Comparison of ENCODE assay signal across 12 cellular contexts in genomic region chr13:106104281-106104901, GRCh38.
A peak's percentile ranks its signal among the peaks of the same experiment; 100 is the strongest.
DNase-seq lines count a peak whose midpoint lies in the region; ATAC-seq, FAIRE-seq and TF ChIP-seq lines count a peak whose summit lies in the region.
"Had no signal": no experiment of that assay in that cellular context is flagged by ENCODE, and none has a peak within 500 bp of the region (broad histone marks: within the 10 kb centered on the region; RNA-seq: fewer than 3 reads in every experiment).

No MANE protein-coding gene starts in this region.

- H3K27me3 ChIP-seq in PC-3 (ENCODE audit: low read length) (no peaks in the 10 kb centered on the region), endodermal cell (ENCODE audit: control insufficient read depth, insufficient read depth, low read length, poor library complexity, severe bottlenecking) (no peaks in the 10 kb centered on the region), osteoblast (ENCODE audit: insufficient read depth, low read length) (no peaks in the 10 kb centered on the region), H7 (ENCODE audit: control insufficient read depth, insufficient read depth, low read length) (no peaks in the 10 kb centered on the region)
- H3K27me3 ChIP-seq: right lobe of liver had no signal

- no peaks in the 10 kb centered on the region for H3K36me3 Mint-ChIP-seq in endodermal cell (ENCODE audit: low read depth)

- BruUV-seq in PC-3 (replicated peaks; lab: Mats Ljungman, UMichigan) = no TSS peak

- H3K36me3 ChIP-seq in PC-3 (ENCODE audit: low read depth, low read length) (no peaks in the 10 kb centered on the region), endodermal cell (ENCODE audit: control insufficient read depth, insufficient read depth, low read length) (no peaks in the 10 kb centered on the region), osteoblast (ENCODE audit: insufficient read depth, low read length) (no peaks in the 10 kb centered on the region), kidney (ENCODE audit: control insufficient read depth in 1 of 2, insufficient read depth in 2 of 2, low read length in 2 of 2) (no peaks in the 10 kb centered on the region), H7 (replicated peaks; ENCODE audit: control insufficient read depth, insufficient read depth, low read length) (no peaks in the 10 kb centered on the region; the same call in 1 of the 2 replicates)
- H3K36me3 ChIP-seq: right lobe of liver had no signal

- no peaks in the 10 kb centered on the region for H3K9me3 Mint-ChIP-seq in endodermal cell

- POLR2A ChIA-PET in PC-3 (lab: Charles Lee; ENCODE audit: unreplicated experiment) = interaction anchor here (0.6 kb wide), 1 partner anchor 40 kb away, joined by 4 read pairs; no protein-coding TSS in a partner anchor

- H3K4me3 Mint-ChIP-seq in endodermal cell = no peak overlapping the region

- H2AFZ ChIP-seq in PC-3 (ENCODE audit: low read length) (no peak overlapping the region), osteoblast (ENCODE audit: low read length) (no peak overlapping the region)

- ATAC-seq in PC-3 (peak; percentile 75), HG03196 (IDR thresholded peaks at IDR 0.05; ENCODE audit: unreplicated experiment) (no peak)
- ATAC-seq: HepG2, right lobe of liver had no signal

- H4K20me1 ChIP-seq in PC-3 (ENCODE audit: low read length) (no peaks in the 10 kb centered on the region), osteoblast (ENCODE audit: insufficient read depth, low read length) (no peaks in the 10 kb centered on the region)

- DNase-seq in ELR (ENCODE audit: low read depth) = peak; percentile 93
- DNase-seq in PC-3 = peak; percentile 91
- no peak for DNase-seq in endodermal cell
- peak; percentile 88 for DNase-seq in osteoblast (ENCODE audit: insufficient read length, low spot score, missing footprints)
- DNase-seq in kidney = no peak
- DNase-seq in posterior cingulate gyrus = no peak
- no peak for DNase-seq in H7
- DNase-seq: NCI-H510A, right lobe of liver had no signal

- H3K27ac ChIP-seq in PC-3 (ENCODE audit: low read length) (peak overlapping the region; percentile 100), endodermal cell (ENCODE audit: low read depth, low read length) (peak overlapping the region; percentile 76), osteoblast (ENCODE audit: low read depth, low read length) (peak overlapping the region; percentile 92), kidney (ENCODE audit: low read depth in 2 of 2, low read length in 2 of 2) (no peak overlapping the region)
- H3K27ac ChIP-seq: coronary artery, right lobe of liver had no signal

- H3K4me2 ChIP-seq in PC-3 (ENCODE audit: low read length) (peak overlapping the region; percentile 83), osteoblast (ENCODE audit: insufficient read depth, low read length) (peak overlapping the region; percentile 60)

- H3K9ac ChIP-seq in PC-3 (ENCODE audit: low read length) (peak overlapping the region; percentile 87), endodermal cell (ENCODE audit: extremely low read depth, low read length, poor library complexity, severe bottlenecking) (no peak overlapping the region), kidney (ENCODE audit: low read length in 2 of 2) (no peak overlapping the region)

- WGBS in endodermal cell (ENCODE audit: insufficient coverage in 1 of 2, insufficient read length in 1 of 2), 2 experiments = 79 to 84% methylated on average over 2 to 3 of the region's 3 CpGs

- no peaks in the 10 kb centered on the region for H3K79me2 ChIP-seq in PC-3 (ENCODE audit: low read length)
- no peaks in the 10 kb centered on the region for H3K79me2 ChIP-seq in osteoblast (ENCODE audit: insufficient read depth, low read length)

- H3K27me3 Mint-ChIP-seq in endodermal cell (ENCODE audit: insufficient read depth) = no peaks in the 10 kb centered on the region

- intact Hi-C loops in PC-3 (cut with micrococcal nuclease) (loop anchor here (1.0 to 10.0 kb wide), 3 partner anchors 17 to 290 kb away; no protein-coding TSS in a partner anchor), kidney (cut with DNase I) (no loop called here), posterior cingulate gyrus (cut with DNase I) (no loop called here)

- H3F3A ChIP-seq in PC-3 (ENCODE audit: low read length, unreplicated experiment) = peaks cover 7% of the 10 kb centered on the region

- no peak for FAIRE-seq in kidney (lab: Jason Lieb, UNC)
- FAIRE-seq: HepG2 had no signal

- H3K4me3 ChIP-seq in PC-3 (ENCODE audit: low read length) (peak overlapping the region; percentile 46; the same call in 1 of the 2 replicates), endodermal cell (ENCODE audit: low read length) (no peak overlapping the region), osteoblast (ENCODE audit: insufficient read depth, low read length) (peak overlapping the region; percentile 21), kidney (ENCODE audit: low read length in 2 of 2) (no peak overlapping the region), H7 (ENCODE audit: insufficient read depth, low read depth, low read length) (no peak overlapping the region)
- H3K4me3 ChIP-seq: coronary artery, right lobe of liver had no signal

- no peaks in the 10 kb centered on the region for H3K9me2 ChIP-seq in PC-3 (replicated peaks; ENCODE audit: low read length)

- H3K9me3 ChIP-seq in PC-3 (ENCODE audit: low read length) = no peaks in the 10 kb centered on the region
- no peaks in the 10 kb centered on the region for H3K9me3 ChIP-seq in endodermal cell (ENCODE audit: control insufficient read depth, low read length)
- no peaks in the 10 kb centered on the region for H3K9me3 ChIP-seq in osteoblast (ENCODE audit: low read depth, low read length)
- no peaks in the 10 kb centered on the region for H3K9me3 ChIP-seq in kidney (ENCODE audit: control insufficient read depth in 1 of 2, low read length in 2 of 2)
- H3K9me3 ChIP-seq: right lobe of liver had no signal

- TF ChIP-seq CTCF in PC-3 (conservative IDR thresholded peaks at IDR 0.05; ENCODE audit: low read depth, low read length) (no peak), endodermal cell (conservative IDR thresholded peaks at IDR 0.05) (no peak), osteoblast (IDR thresholded peaks at IDR 0.05; ENCODE audit: extremely low read depth, low read depth, low read length) (no peak), kidney (IDR thresholded peaks at IDR 0.05; ENCODE audit: borderline replicate concordance, extremely low read depth, insufficient read depth) (no peak)

- peaks cover 49% of the 10 kb centered on the region for H3K4me1 Mint-ChIP-seq in endodermal cell

- H3K4me1 ChIP-seq in PC-3 (ENCODE audit: insufficient read depth, low read length) (peaks cover 71% of the 10 kb centered on the region), endodermal cell (ENCODE audit: control insufficient read depth, insufficient read depth, low read length) (peaks cover 14% of the 10 kb centered on the region), osteoblast (ENCODE audit: insufficient read depth, low read length) (peaks cover 32% of the 10 kb centered on the region), kidney (ENCODE audit: control insufficient read depth in 1 of 2, insufficient read depth in 1 of 2, low read depth in 1 of 2, low read length in 2 of 2) (peaks cover 0 to 3% of the 10 kb centered on the region in 2 donors)
- H3K4me1 ChIP-seq: right lobe of liver had no signal

- no peak overlapping the region for H3K27ac Mint-ChIP-seq in endodermal cell

- CTCF ChIA-PET in PC-3 (lab: Charles Lee) = no interaction called here

Comparison
In these comparisons a context has a peak if more than half of its experiments do, and no peak if none do; other contexts are left out.
1. DNase-seq: peak in ELR (single experiment), PC-3 (single experiment) and osteoblast (single experiment); none in endodermal cell (single experiment), kidney (single experiment), posterior cingulate gyrus (0 of 10) and H7 (single experiment).
2. H3K27ac ChIP-seq: peak in PC-3 (single experiment), endodermal cell (single experiment) and osteoblast (single experiment); none in kidney (0 of 2).
3. H3K4me3 ChIP-seq: peak in PC-3 (single experiment) and osteoblast (single experiment); none in endodermal cell (single experiment), kidney (0 of 2) and H7 (single experiment).